ENCODE assay signal across 8 cellular contexts in genomic region chr10:110834622-110835219, GRCh38. TPM values are rescaled to one million over a fixed set of nuclear protein-coding genes. Genes with fewer than 3 reads are reported as not detected.
A peak's percentile ranks its signal among the peaks of the same experiment; 100 is the strongest.
DNase-seq lines count a peak whose midpoint lies in the region; ATAC-seq, FAIRE-seq and TF ChIP-seq lines count a peak whose summit lies in the region.

No MANE protein-coding gene starts in this region.

- H3K9ac ChIP-seq in stomach smooth muscle (ENCODE audit: low read length in 2 of 2), result no peak overlapping the region

- H3K4me1 ChIP-seq in right atrium auricular region (peaks cover 0 to 61% of the 10 kb centered on the region in 2 donors), stomach smooth muscle (ENCODE audit: control insufficient read depth, insufficient read depth, low read length) (peaks cover 37% of the 10 kb centered on the region)

- peak overlapping the region; percentile 93 for H3K27ac Mint-ChIP-seq in activated CD8-positive, alpha-beta T cell treated with anti-CD3 and anti-CD28 coated beads for 36 hours

- H3K27me3 ChIP-seq in right atrium auricular region (no peaks in the 10 kb centered on the region), stomach smooth muscle (ENCODE audit: control insufficient read depth in 1 of 2, insufficient read depth in 2 of 2, low read length in 2 of 2) (no peaks in the 10 kb centered on the region)

- H3K4me3 ChIP-seq in right atrium auricular region (no peak overlapping the region), stomach smooth muscle (ENCODE audit: low read length in 2 of 2) (no peak overlapping the region)

- H3K36me3 ChIP-seq in right atrium auricular region (peaks cover 42% of the 10 kb centered on the region), stomach smooth muscle (ENCODE audit: control insufficient read depth in 2 of 2, insufficient read depth in 2 of 2, low read length in 2 of 2) (no peaks in the 10 kb centered on the region)

- in situ Hi-C loops in ACHN (cut with HindIII; ENCODE audit: low pct_ligation_motif_present, low pct_unique_long_range_greater_than_20kb, low sequenced_read_pairs), result no loop called here

- H3K9me3 Mint-ChIP-seq in activated CD8-positive, alpha-beta T cell treated with anti-CD3 and anti-CD28 coated beads for 36 hours, result no peaks in the 10 kb centered on the region

- peaks cover 47% of the 10 kb centered on the region for H3K4me1 Mint-ChIP-seq in activated CD8-positive, alpha-beta T cell treated with anti-CD3 and anti-CD28 coated beads for 36 hours (ENCODE audit: low read depth)

- POLR2A ChIA-PET in activated CD8-positive, alpha-beta T cell treated with anti-CD3 and anti-CD28 coated beads for 36 hours (lab: Charles Lee), result interaction anchor here (1.5 kb wide), 2 partner anchors 16 to 24 kb away, joined by 3 to 5 read pairs; no protein-coding TSS in a partner anchor

- H3K9me3 ChIP-seq in right atrium auricular region (no peaks in the 10 kb centered on the region), stomach smooth muscle (ENCODE audit: control insufficient read depth in 2 of 2, low read length in 2 of 2) (no peaks in the 10 kb centered on the region)

- CTCF ChIA-PET in activated CD8-positive, alpha-beta T cell treated with anti-CD3 and anti-CD28 coated beads for 36 hours (lab: Charles Lee), result interaction anchor here (1.1 to 1.8 kb wide), 2 partner anchors 14 to 32 kb away, joined by 3 to 5 read pairs; no protein-coding TSS in a partner anchor

- peaks cover 4% of the 10 kb centered on the region for H3K36me3 Mint-ChIP-seq in activated CD8-positive, alpha-beta T cell treated with anti-CD3 and anti-CD28 coated beads for 36 hours (ENCODE audit: low read depth)

- no peak for FAIRE-seq in GM19239 (lab: Jason Lieb, UNC)

- no peak for TF ChIP-seq CTCF in activated CD8-positive, alpha-beta T cell treated with anti-CD3 and anti-CD28 coated beads for 36 hours (IDR thresholded peaks at IDR 0.05)
- no peak for TF ChIP-seq CTCF in right atrium auricular region (IDR thresholded peaks at IDR 0.05)

- peak; percentile 85 for ATAC-seq in activated CD8-positive, alpha-beta T cell treated with anti-CD3 and anti-CD28 coated beads for 36 hours

- intact Hi-C loops in activated CD8-positive, alpha-beta T cell treated with anti-CD3 and anti-CD28 coated beads for 36 hours (cut with micrococcal nuclease), result no loop called here

- no peak overlapping the region for H3K4me3 Mint-ChIP-seq in activated CD8-positive, alpha-beta T cell treated with anti-CD3 and anti-CD28 coated beads for 36 hours

- H3K27me3 Mint-ChIP-seq in activated CD8-positive, alpha-beta T cell treated with anti-CD3 and anti-CD28 coated beads for 36 hours, result no peaks in the 10 kb centered on the region

- DNase-seq in NOMO-1 (lab: John Stamatoyannopoulos, UW; ENCODE audit: unreplicated experiment in 2 of 2), result peak; percentile 15 to 17
- no peak for DNase-seq in NOMO-1 treated with dmso at 0.1 percent for 144 hours (lab: John Stamatoyannopoulos, UW; ENCODE audit: unreplicated experiment)
- DNase-seq in activated CD8-positive, alpha-beta T cell treated with anti-CD3 and anti-CD28 coated beads for 36 hours, result peak; percentile 76
- peak; percentile 77 for DNase-seq in right atrium auricular region (ENCODE audit: low spot score)
- DNase-seq in GM19239 (ENCODE audit: insufficient read length, low spot score), result no peak
- no peak for DNase-seq in ACHN
- DNase-seq in mucosa of gallbladder (ENCODE audit: low spot score), result no peak

- H3K27ac ChIP-seq in right atrium auricular region (peak overlapping the region; percentile 74 to 75), stomach smooth muscle (ENCODE audit: low read length) (peak overlapping the region; percentile 71)

RNA-seq across cellular contexts. Expression of gene PDCD4, which starts 37.0 kb away (rescaled TPM):
- 100 to 1,000 TPM; 186 to 190 TPM for total RNA-seq in activated CD8-positive, alpha-beta T cell treated with anti-CD3 and anti-CD28 coated beads for 36 hours
- total RNA-seq in right atrium auricular region, result 10 to 100 TPM; 22.1 to 22.6 TPM
- total RNA-seq in mucosa of gallbladder, result 150 TPM

Comparison
In these comparisons a context has a peak if more than half of its experiments do, and no peak if none do; other contexts are left out.
1. DNase-seq: peak in NOMO-1 (2 of 2), activated CD8-positive, alpha-beta T cell treated with anti-CD3 and anti-CD28 coated beads for 36 hours (single experiment) and right atrium auricular region (single experiment); none in NOMO-1 treated with dmso at 0.1 percent for 144 hours (single experiment), GM19239 (single experiment), ACHN (single experiment) and mucosa of gallbladder (single experiment).